In genomic region chr18:21391074-21391673, GRCh38 we compare ENCODE assay signal across 1 cellular context.
TF ChIP-seq lines count a peak whose summit lies in the region.

No MANE protein-coding gene starts in this region.

TF ChIP-seq in WTC11, 78 proteins besides CTCF, POLR2A, EP300 and RAD21 (continued from another document):
- TF ChIP-seq ATF2 (CRISPR knock-in tag; IDR thresholded peaks at IDR 0.05; ENCODE audit: borderline replicate concordance, low read depth) = no peak
- TF ChIP-seq EMX1 (CRISPR knock-in tag; IDR thresholded peaks at IDR 0.05) = no peak
- TF ChIP-seq JUN (CRISPR knock-in tag; IDR thresholded peaks at IDR 0.05) = no peak
